8 cellular contexts compared by ENCODE assay signal in the genomic region with DNA sequence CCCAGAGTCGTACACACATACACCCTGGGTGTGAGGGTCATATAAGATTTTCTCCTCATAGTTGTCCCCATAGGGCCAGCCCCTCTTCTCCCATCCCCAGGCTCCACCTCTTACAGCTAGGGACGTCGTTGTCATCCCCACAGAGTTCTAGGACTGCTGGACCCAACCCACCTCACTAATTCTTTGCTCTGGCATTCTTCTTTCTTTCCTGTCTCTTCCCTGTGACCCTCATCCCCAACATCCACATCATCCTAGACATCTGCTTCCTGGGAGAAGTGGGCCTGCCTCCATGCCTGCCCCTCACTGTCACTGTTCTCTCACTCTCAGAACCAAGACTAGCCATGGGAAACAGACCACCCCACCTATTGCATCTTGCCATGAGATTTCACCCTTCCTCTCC. TPM values are rescaled to one million over a fixed set of nuclear protein-coding genes. Genes with fewer than 3 reads are reported as not detected.
DNase-seq lines count a peak whose midpoint lies in the region; ATAC-seq and TF ChIP-seq lines count a peak whose summit lies in the region.

No MANE protein-coding gene starts in this region.

- peak overlapping the region; percentile 91 to 97 (median 95) for H3K27ac Mint-ChIP-seq in CD4-positive, alpha-beta memory T cell

- ATAC-seq in left lobe of liver (no peak), HG03521 (IDR thresholded peaks at IDR 0.05; ENCODE audit: unreplicated experiment) (no peak), GM18867 (IDR thresholded peaks at IDR 0.05; ENCODE audit: unreplicated experiment) (no peak)

- peak overlapping the region; percentile 78 for H3K27ac ChIP-seq in CD4-positive, alpha-beta memory T cell (ENCODE audit: low read depth, low read length)
- H3K27ac ChIP-seq in PC-9, result 0 out of 2 replicates have a peak overlapping the region, but pooled peaks have one; percentile 51
- peak overlapping the region in 1 of 2 donors; percentile 1 for H3K27ac ChIP-seq in ovary

- POLR2A ChIA-PET in CD4-positive, alpha-beta memory T cell (lab: Charles Lee; ENCODE audit: partially characterized antibody), result interaction anchor here (1.2 to 1.9 kb wide), 3 partner anchors 11 to 347 kb away, joined by 3 to 5 read pairs (median 4); partner anchors contain the start of gene NSFL1C
- POLR2A ChIA-PET in PC-9 (lab: Charles Lee; ENCODE audit: unreplicated experiment), result interaction anchor here (0.6 to 0.7 kb wide), 2 partner anchors 185 to 263 kb away, joined by 3 read pairs; no protein-coding TSS in a partner anchor

- peaks cover 32 to 48% of the 10 kb centered on the region in 2 donors for H3K36me3 Mint-ChIP-seq in CD4-positive, alpha-beta memory T cell

- peaks cover 62% of the 10 kb centered on the region for H3K4me1 ChIP-seq in CD4-positive, alpha-beta memory T cell (ENCODE audit: insufficient read depth, low read length)
- peaks cover 27% of the 10 kb centered on the region for H3K4me1 ChIP-seq in PC-9 (replicated peaks; ENCODE audit: insufficient read depth)
- H3K4me1 ChIP-seq in ovary (ENCODE audit: insufficient read depth), result peaks cover 23% of the 10 kb centered on the region

- H2AFZ ChIP-seq in PC-9, result no peak overlapping the region

- H3K9me3 ChIP-seq in CD4-positive, alpha-beta memory T cell (ENCODE audit: control insufficient read depth in 1 of 2, low read length in 2 of 2), result no peaks in the 10 kb centered on the region
- H3K9me3 ChIP-seq in PC-9 (ENCODE audit: insufficient read depth, low read depth) (no peaks in the 10 kb centered on the region), ovary (no peaks in the 10 kb centered on the region)

- peaks cover 54 to 80% (median 66%) of the 10 kb centered on the region in 4 donors for H3K4me1 Mint-ChIP-seq in CD4-positive, alpha-beta memory T cell

- H3F3A ChIP-seq in PC-9 (ENCODE audit: insufficient read depth, low read depth), result peaks cover 4% of the 10 kb centered on the region; the same call in 1 of the 2 replicates

- CTCF ChIA-PET in CD4-positive, alpha-beta memory T cell (lab: Charles Lee; ENCODE audit: partially characterized antibody), result interaction anchor here (1.3 to 2.7 kb wide), 3 partner anchors 11 to 385 kb away, joined by 3 to 17 read pairs (median 3); no protein-coding TSS in a partner anchor
- CTCF ChIA-PET in PC-9 (lab: Charles Lee), result no interaction called here

- no TSS peak for BruUV-seq in PC-9 (replicated peaks; lab: Mats Ljungman, UMichigan)

- no peak for DNase-seq in CD4-positive, alpha-beta memory T cell
- DNase-seq in PC-9 (no peak), epithelial cell of proximal tubule (ENCODE audit: low read depth) (no peak), ovary (no peak), left lobe of liver (ENCODE audit: low spot score) (no peak), NCI-H748 (lab: John Stamatoyannopoulos, UW; ENCODE audit: unreplicated experiment) (no peak)

- H3K4me3 ChIP-seq in CD4-positive, alpha-beta memory T cell (ENCODE audit: low read length in 2 of 2), result peak overlapping the region; percentile 85 to 99
- H3K4me3 ChIP-seq in PC-9 (peak overlapping the region; percentile 62), epithelial cell of proximal tubule (ENCODE audit: low read depth, low read length) (peak overlapping the region; percentile 73), ovary (peak overlapping the region; percentile 90)

- TF ChIP-seq CTCF in PC-9 (conservative IDR thresholded peaks at IDR 0.05) (no peak), epithelial cell of proximal tubule (conservative IDR thresholded peaks at IDR 0.05; ENCODE audit: low read depth, low read length) (no peak), ovary (IDR thresholded peaks at IDR 0.05) (no peak)

- TF ChIP-seq POLR2A in ovary (IDR thresholded peaks at IDR 0.05), result no peak

- H3K9me3 Mint-ChIP-seq in CD4-positive, alpha-beta memory T cell, result peaks cover 0 to 2% (median 0%) of the 10 kb centered on the region in 8 donors

- peaks cover 8% of the 10 kb centered on the region for H3K36me3 ChIP-seq in CD4-positive, alpha-beta memory T cell (ENCODE audit: insufficient read depth, low read length)
- H3K36me3 ChIP-seq in PC-9 (ENCODE audit: low read depth) (no peaks in the 10 kb centered on the region; the same call in 1 of the 2 replicates), ovary (no peaks in the 10 kb centered on the region)

- H3K4me3 Mint-ChIP-seq in CD4-positive, alpha-beta memory T cell, result peak overlapping the region; percentile 91 to 97 (median 95)

- no peak for TF ChIP-seq EP300 in ovary (IDR thresholded peaks at IDR 0.05)

- no peaks in the 10 kb centered on the region for H3K27me3 ChIP-seq in CD4-positive, alpha-beta memory T cell (ENCODE audit: insufficient read depth, low read length)
- H3K27me3 ChIP-seq in PC-9 (ENCODE audit: insufficient read depth, low read depth) (no peaks in the 10 kb centered on the region), ovary (no peaks in the 10 kb centered on the region)

- peak overlapping the region; percentile 92 for H3K4me2 ChIP-seq in PC-9

- peaks cover 56% of the 10 kb centered on the region for H3K79me2 ChIP-seq in PC-9 (ENCODE audit: low read depth)

- WGBS in ovary, 3 donors, result 9 to 21% (median 15%) methylated on average over 3 of the region's 3 CpGs

- peaks cover 21% of the 10 kb centered on the region for H4K20me1 ChIP-seq in PC-9 (ENCODE audit: insufficient read depth)

- no peaks in the 10 kb centered on the region for H3K27me3 Mint-ChIP-seq in CD4-positive, alpha-beta memory T cell

- H3K9me2 ChIP-seq in PC-9 (ENCODE audit: insufficient read depth), result no peaks in the 10 kb centered on the region

- intact Hi-C loops in CD4-positive, alpha-beta memory T cell (cut with micrococcal nuclease), result no loop called here
- intact Hi-C loops in PC-9 (cut with micrococcal nuclease; ENCODE audit: unreplicated experiment) (loop anchor here (5.0 kb wide), 1 partner anchor 658 kb away; no protein-coding TSS in a partner anchor), ovary (cut with DNase I) (loop anchor here in 1 of 4 donors (5.0 to 10.0 kb wide), 2 partner anchors 95 to 348 kb away; partner anchors contain the start of gene NSFL1C)

RNA-seq across cellular contexts. Expression of gene PSMF1, which starts 1.1 kb away (rescaled TPM):
- 100 to 1,000 TPM; 118 to 123 TPM for total RNA-seq in CD4-positive, alpha-beta memory T cell
- polyA plus RNA-seq in CD4-positive, alpha-beta memory T cell, result 100 to 1,000 TPM; 134 to 189 TPM
- total RNA-seq in PC-9 (2021) (166 and 186 TPM in 2 replicates), epithelial cell of proximal tubule (156 and 171 TPM in 2 replicates), ovary (100 to 1,000 TPM in 6 of 7 donors, 10 to 100 TPM in 1; 33.4 to 163 (median 127) TPM), left lobe of liver (99.7 TPM)
- polyA plus RNA-seq in ovary, result 100 to 1,000 TPM in 1 of 2 donors, 10 to 100 TPM in 1; 81.5 to 140 TPM
